In the genomic region with DNA sequence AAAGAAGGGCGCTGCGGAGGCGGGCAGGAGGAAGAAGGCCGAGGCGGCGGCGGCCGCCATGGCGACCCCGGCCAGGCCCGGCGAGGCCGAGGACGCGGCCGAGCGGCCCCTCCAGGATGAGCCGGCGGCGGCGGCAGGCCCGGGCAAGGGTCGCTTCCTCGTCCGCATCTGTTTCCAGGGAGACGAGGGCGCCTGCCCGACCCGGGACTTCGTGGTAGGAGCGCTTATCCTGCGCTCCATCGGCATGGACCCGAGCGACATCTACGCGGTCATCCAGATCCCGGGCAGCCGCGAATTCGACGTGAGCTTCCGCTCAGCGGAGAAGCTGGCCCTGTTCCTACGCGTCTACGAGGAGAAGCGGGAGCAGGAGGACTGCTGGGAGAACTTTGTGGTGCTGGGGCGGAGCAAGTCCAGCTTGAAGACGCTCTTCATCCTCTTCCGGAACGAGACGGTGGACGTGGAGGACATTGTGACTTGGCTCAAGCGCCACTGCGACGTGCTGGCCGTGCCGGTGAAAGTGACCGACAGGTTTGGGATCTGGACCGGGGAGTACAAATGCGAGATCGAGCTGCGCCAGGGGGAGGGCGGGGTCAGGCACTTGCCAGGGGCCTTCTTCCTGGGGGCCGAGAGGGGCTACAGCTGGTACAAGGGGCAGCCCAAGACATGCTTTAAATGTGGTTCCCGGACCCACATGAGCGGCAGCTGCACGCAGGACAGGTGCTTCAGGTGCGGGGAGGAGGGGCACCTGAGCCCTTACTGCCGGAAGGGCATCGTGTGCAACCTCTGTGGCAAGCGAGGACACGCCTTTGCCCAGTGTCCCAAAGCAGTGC, we compare ENCODE assay signal across 1 cellular context.
TF ChIP-seq lines count a peak whose summit lies in the region.

No MANE protein-coding gene starts in this region.

TF ChIP-seq in IMR-90, 13 proteins besides CTCF, POLR2A, EP300 and RAD21:
- TF ChIP-seq, protein P1, sequence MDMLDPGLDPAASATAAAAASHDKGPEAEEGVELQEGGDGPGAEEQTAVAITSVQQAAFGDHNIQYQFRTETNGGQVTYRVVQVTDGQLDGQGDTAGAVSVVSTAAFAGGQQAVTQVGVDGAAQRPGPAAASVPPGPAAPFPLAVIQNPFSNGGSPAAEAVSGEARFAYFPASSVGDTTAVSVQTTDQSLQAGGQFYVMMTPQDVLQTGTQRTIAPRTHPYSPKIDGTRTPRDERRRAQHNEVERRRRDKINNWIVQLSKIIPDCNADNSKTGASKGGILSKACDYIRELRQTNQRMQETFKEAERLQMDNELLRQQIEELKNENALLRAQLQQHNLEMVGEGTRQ (IDR thresholded peaks at IDR 0.05; ENCODE audit: low read depth, low read length), result no peak
- TF ChIP-seq BHLHE40 (IDR thresholded peaks at IDR 0.05; ENCODE audit: low read depth, low read length) (no peak), CHD1 (IDR thresholded peaks at IDR 0.05; ENCODE audit: low read depth, low read length) (peak; percentile 72; the same call in 1 of the 2 replicates), ELK1 (IDR thresholded peaks at IDR 0.05; ENCODE audit: borderline replicate concordance, low read depth, low read length) (no peak)
